ENCODE assay signal across 20 cellular contexts in genomic region chr14:103803661-103804060, GRCh38. TPM values are rescaled to one million over a fixed set of nuclear protein-coding genes. Genes with fewer than 3 reads are reported as not detected.
DNase-seq lines count a peak whose midpoint lies in the region; ATAC-seq and TF ChIP-seq lines count a peak whose summit lies in the region.
"Had no signal": no experiment of that assay in that cellular context is flagged by ENCODE, and none has a peak within 500 bp of the region (broad histone marks: within the 10 kb centered on the region; RNA-seq: fewer than 3 reads in every experiment).

No MANE protein-coding gene starts in this region.

- H3K14ac ChIP-seq in neuronal stem cell (ENCODE audit: low read length), result no peak overlapping the region

- no peak overlapping the region for H2BK120ac ChIP-seq in neuronal stem cell (ENCODE audit: low read depth, low read length)

- no peak overlapping the region for H3K4me3 ChIP-seq in fibroblast of mammary gland (ENCODE audit: control insufficient read depth, low read depth, low read length)
- H3K4me3 ChIP-seq in thyroid gland (replicated peaks in 1 of 3), result no peak overlapping the region
- H3K4me3 ChIP-seq in neuronal stem cell (ENCODE audit: low read length in 2 of 2), result no peak overlapping the region
- no peak overlapping the region for H3K4me3 ChIP-seq in MM.1S (ENCODE audit: low read length)
- H3K4me3 ChIP-seq: heart left ventricle, MG63, pancreas, Peyer's patch, vagina had no signal

- no peaks in the 10 kb centered on the region for H4K20me1 ChIP-seq in MM.1S (ENCODE audit: insufficient read depth, low read length)

- no peaks in the 10 kb centered on the region for H3K36me3 ChIP-seq in thyroid gland
- H3K36me3 ChIP-seq in neuronal stem cell (replicated peaks in 1 of 2; ENCODE audit: control insufficient read depth in 2 of 2, insufficient read depth in 2 of 2, low read length in 2 of 2), result no peaks in the 10 kb centered on the region
- H3K36me3 ChIP-seq in MM.1S (replicated peaks; ENCODE audit: insufficient read depth, low read length), result no peaks in the 10 kb centered on the region
- H3K36me3 ChIP-seq: heart left ventricle, MG63, pancreas, Peyer's patch, vagina had no signal

- H3K4me1 ChIP-seq in thyroid gland (peaks cover 23 to 54% of the 10 kb centered on the region in 2 donors), neuronal stem cell (ENCODE audit: control insufficient read depth in 2 of 2, insufficient read depth in 1 of 2, low read depth in 1 of 2, low read length in 2 of 2) (peaks cover 0 to 2% of the 10 kb centered on the region in 2 donors), MM.1S (ENCODE audit: low read length) (no peaks in the 10 kb centered on the region)
- H3K4me1 ChIP-seq: Peyer's patch, vagina had no signal

- no peak for DNase-seq in HEK293T (ENCODE audit: extremely low spot score)
- DNase-seq in fibroblast of mammary gland (ENCODE audit: low read depth), result peak; percentile 64
- DNase-seq in thyroid gland, result no peak
- DNase-seq in neuronal stem cell (ENCODE audit: low spot score), result no peak
- DNase-seq in stimulated activated CD4-positive, alpha-beta T cell treated with anti-CD3 and anti-CD28 coated beads, Interleukin-12 subunit alpha, Interleukin-12 subunit beta, amount 100 ng/mL, for 4 hours, result no peak
- DNase-seq in MM.1S, result no peak
- DNase-seq: activated CD4-positive, alpha-beta T cell treated with anti-CD3 and anti-CD28 coated beads for 48 hours; CD8-positive, alpha-beta memory T cell; cerebellar nuclear complex; GDM1; heart left ventricle; MG63; NCI-H2081 treated with DMSO at 0.1 percent for 48 hours; NCI-H748 treated with DMSO at 0.1 percent for 48 hours; pancreas; Peyer's patch; small intestine; stimulated activated naive CD8-positive, alpha-beta T cell treated with anti-CD3 and anti-CD28 coated beads, Interleukin-15, Interleukin-2, amounts not matched to agents 100 U/mL and 50 U/mL, for 24 hours had no signal

- ATAC-seq in SK-N-SH treated with all-trans-retinoic acid at 6 μM for 48 hours, result peak; percentile 74
- ATAC-seq: heart left ventricle; pancreas; stimulated activated naive CD8-positive, alpha-beta T cell treated with anti-CD3 and anti-CD28 coated beads, Interleukin-15, Interleukin-2, amounts not matched to agents 100 U/mL and 50 U/mL, for 24 hours had no signal

- H3K27me3 ChIP-seq in thyroid gland (no peaks in the 10 kb centered on the region), neuronal stem cell (ENCODE audit: control insufficient read depth in 3 of 3, insufficient read depth in 3 of 3, low read depth in 1 of 3, low read length in 3 of 3) (peaks cover 0 to 8% (median 0%) of the 10 kb centered on the region in 3 experiments), MM.1S (replicated peaks; ENCODE audit: insufficient read depth, low read length) (no peaks in the 10 kb centered on the region)
- H3K27me3 ChIP-seq: heart left ventricle, MG63, pancreas, Peyer's patch, vagina had no signal

- H2BK15ac ChIP-seq in neuronal stem cell (ENCODE audit: low read length), result no peak overlapping the region

- H3K27ac ChIP-seq in thyroid gland (peak overlapping the region in 2 of 3 donors; percentile 15 to 58), neuronal stem cell (replicated peaks; ENCODE audit: low read length) (no peak overlapping the region), MM.1S (ENCODE audit: low read length) (no peak overlapping the region)
- H3K27ac ChIP-seq: heart left ventricle, pancreas, Peyer's patch, vagina had no signal

- H2BK5ac ChIP-seq in neuronal stem cell (ENCODE audit: low read length), result no peak overlapping the region

- CTCF ChIA-PET in HEK293T (lab: Yijun Ruan, JAX), result no interaction called here

- no peak overlapping the region for H3K23ac ChIP-seq in neuronal stem cell (ENCODE audit: low read depth, low read length, poor library complexity)

- TF ChIP-seq POLR2A in thyroid gland (IDR thresholded peaks at IDR 0.05), result no peak

- no peak overlapping the region for H4K8ac ChIP-seq in neuronal stem cell (ENCODE audit: low read depth, low read length)

- H3F3A ChIP-seq in MM.1S (ENCODE audit: insufficient read depth, low read length), result no peaks in the 10 kb centered on the region

- H3K79me2 ChIP-seq in MM.1S (ENCODE audit: low read length), result no peaks in the 10 kb centered on the region

- no peak overlapping the region for H2BK12ac ChIP-seq in neuronal stem cell (ENCODE audit: low read length)

- H3K9me3 ChIP-seq in thyroid gland (no peaks in the 10 kb centered on the region), neuronal stem cell (replicated peaks in 1 of 2; ENCODE audit: control insufficient read depth in 2 of 2, insufficient read depth in 1 of 2, low read depth in 1 of 2, low read length in 2 of 2) (no peaks in the 10 kb centered on the region), MM.1S (replicated peaks; ENCODE audit: insufficient read depth, low read length) (no peaks in the 10 kb centered on the region)
- H3K9me3 ChIP-seq: heart left ventricle, MG63, pancreas, Peyer's patch, vagina had no signal

- H3K9me2 ChIP-seq in MM.1S (replicated peaks; ENCODE audit: insufficient read depth, low read length), result no peaks in the 10 kb centered on the region

- H3K18ac ChIP-seq in neuronal stem cell (ENCODE audit: low read length), result no peak overlapping the region

- no peak overlapping the region for H2AK5ac ChIP-seq in neuronal stem cell (ENCODE audit: low read depth, low read length)

- H3K4ac ChIP-seq in neuronal stem cell (ENCODE audit: low read length), result no peak overlapping the region

- no peak overlapping the region for H3K9ac ChIP-seq in neuronal stem cell (ENCODE audit: low read depth, low read length, poor library complexity)
- H3K9ac ChIP-seq in MM.1S (ENCODE audit: low read length), result no peak overlapping the region

- POLR2A ChIA-PET in HEK293T (lab: Yijun Ruan, JAX), result no interaction called here

- no peaks in the 10 kb centered on the region for H3K79me1 ChIP-seq in neuronal stem cell (ENCODE audit: low read depth, low read length)

- intact Hi-C loops in thyroid gland (cut with DNase I), result loop anchor here (10.0 kb wide), 1 partner anchor 171 kb away; no protein-coding TSS in a partner anchor

- H2AFZ ChIP-seq in neuronal stem cell (ENCODE audit: low read length) (no peak overlapping the region), MM.1S (ENCODE audit: low read length) (no peak overlapping the region)

- no peak overlapping the region for H3K4me2 ChIP-seq in neuronal stem cell (ENCODE audit: insufficient read depth, low read length, poor library complexity, severe bottlenecking)
- no peak overlapping the region for H3K4me2 ChIP-seq in MM.1S (ENCODE audit: low read depth, low read length)

- H4K91ac ChIP-seq in neuronal stem cell (ENCODE audit: low read depth, low read length, poor library complexity), result no peak overlapping the region

- TF ChIP-seq CTCF in fibroblast of mammary gland (conservative IDR thresholded peaks at IDR 0.05; ENCODE audit: control insufficient read depth, insufficient read depth, low read depth, low read length) (no peak), thyroid gland (IDR thresholded peaks at IDR 0.05) (no peak), MM.1S (IDR thresholded peaks at IDR 0.05; ENCODE audit: low read length) (no peak)

TF ChIP-seq in HEK293T, 16 proteins besides CTCF, POLR2A, EP300 and RAD21:
- no peak for TF ChIP-seq NFRKB (IDR thresholded peaks at IDR 0.05)
- no peak for TF ChIP-seq SP1 (IDR thresholded peaks at IDR 0.05)
- TF ChIP-seq PKNOX1 (IDR thresholded peaks at IDR 0.05), result peak; percentile 46; the same call in 1 of the 2 replicates

TF ChIP-seq in SK-N-SH treated with all-trans-retinoic acid at 6 μM for 48 hours, 23 proteins besides CTCF, POLR2A, EP300 and RAD21 (continues in another document):
- TF ChIP-seq TOX (CRISPR knock-in tag; IDR thresholded peaks at IDR 0.05; ENCODE audit: borderline replicate concordance) (no peak), SNAI2 (CRISPR knock-in tag; IDR thresholded peaks at IDR 0.05) (no peak), ZC3H10 (CRISPR knock-in tag; IDR thresholded peaks at IDR 0.05) (no peak), CSRNP3 (CRISPR knock-in tag; IDR thresholded peaks at IDR 0.05) (no peak), TSHZ2 (CRISPR knock-in tag; IDR thresholded peaks at IDR 0.05) (no peak), PPARA (CRISPR knock-in tag; IDR thresholded peaks at IDR 0.05; ENCODE audit: borderline replicate concordance) (no peak), TCF4 (CRISPR knock-in tag; IDR thresholded peaks at IDR 0.05; ENCODE audit: borderline replicate concordance) (no peak)

RNA-seq across cellular contexts. Expression of gene PPP1R13B, which starts 43.7 kb away (rescaled TPM):
- 100 to 1,000 TPM in 1 of 4 donors, 10 to 100 TPM in 3; 77.0 to 131 (median 81.8) TPM for total RNA-seq in thyroid gland
- 2.1 TPM for polyA plus RNA-seq in neuronal stem cell (2013, experiment 1 of 2)
- 1.6 TPM for polyA plus RNA-seq in neuronal stem cell (2013, experiment 2 of 2)

Comparison
In these comparisons a context has a peak if more than half of its experiments do, and no peak if none do; other contexts are left out.
1. H3K27ac ChIP-seq: peak in thyroid gland (2 of 3); none in neuronal stem cell (single experiment) and MM.1S (single experiment).